ENCODE assay signal across 8 cellular contexts in the genomic region with DNA sequence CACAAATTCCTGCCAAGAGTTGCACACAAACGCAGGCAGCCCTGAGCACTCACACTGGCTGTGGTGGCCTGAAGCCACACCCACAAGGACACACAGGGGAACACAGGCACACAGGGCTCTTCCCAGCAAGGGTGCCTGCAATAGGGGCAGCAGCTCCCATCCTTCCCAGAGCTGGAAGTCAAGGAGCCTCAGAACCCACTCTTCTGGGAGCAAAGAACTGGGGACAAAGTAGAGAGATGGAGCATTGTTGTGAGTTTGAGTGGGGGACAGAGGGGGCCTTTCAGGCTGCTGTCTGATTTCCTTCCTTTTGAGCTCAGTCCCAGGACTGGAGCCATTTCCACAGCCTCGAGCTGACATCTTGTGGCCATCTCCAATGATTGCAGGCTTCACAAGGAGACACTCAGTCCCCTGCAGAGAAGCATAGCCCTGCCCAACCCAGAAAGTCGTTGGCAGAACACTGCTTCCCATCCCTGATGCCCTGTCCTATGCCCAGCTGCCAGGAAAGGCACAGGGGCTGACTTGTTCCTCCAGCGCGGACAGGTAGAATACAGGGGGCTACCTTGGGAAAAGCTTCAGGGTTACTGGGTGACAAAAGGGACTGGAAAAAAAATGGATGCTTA. TPM values are rescaled to one million over a fixed set of nuclear protein-coding genes. Genes with fewer than 3 reads are reported as not detected.
DNase-seq lines count a peak whose midpoint lies in the region; ATAC-seq and TF ChIP-seq lines count a peak whose summit lies in the region.

No MANE protein-coding gene starts in this region.

- TF ChIP-seq CTCF in AG09309 (IDR thresholded peaks at IDR 0.05; ENCODE audit: control insufficient read depth, insufficient read depth, low read depth, low read length, missing control alignments) (peak; percentile 79), GM10266 (IDR thresholded peaks at IDR 0.05; ENCODE audit: control insufficient read depth, insufficient read depth, low read depth, missing control alignments) (peak; percentile 59), WI38 (IDR thresholded peaks at IDR 0.05; ENCODE audit: low read depth, low read length) (peak; percentile 81), fibroblast of villous mesenchyme (IDR thresholded peaks at IDR 0.05; ENCODE audit: insufficient read depth, low read depth, low read length) (peak; percentile 92)

- DNase-seq in AG09309 (ENCODE audit: low read depth) (peak; percentile 42), GM10266 (ENCODE audit: extremely low spot score) (peak; percentile 55), NCI-H1930 (lab: John Stamatoyannopoulos, UW) (peak; percentile 31 to 45), fibroblast of villous mesenchyme (ENCODE audit: low read depth) (peak; percentile 72), nucleus accumbens (lab: John Stamatoyannopoulos, UW) (peak in 50 of 56 donors; percentile 9 to 81 (median 48))

- ATAC-seq in HG02981 (IDR thresholded peaks at IDR 0.05; ENCODE audit: unreplicated experiment) (no peak), GM21529 (IDR thresholded peaks at IDR 0.05; ENCODE audit: unreplicated experiment) (no peak)

- H3K4me3 ChIP-seq in AG09309 (ENCODE audit: control insufficient read depth, low read depth, low read length) (no peak overlapping the region), WI38 (ENCODE audit: low read depth, low read length) (no peak overlapping the region), fibroblast of villous mesenchyme (ENCODE audit: low read depth, low read length) (no peak overlapping the region)

RNA-seq across cellular contexts. Expression of a gene that starts 34.4 kb away (rescaled TPM):
- 42.2 and 55.7 TPM in 2 replicates for total RNA-seq in fibroblast of villous mesenchyme
